Comparison of ENCODE assay signal across 8 cellular contexts in genomic region chr1:43991200-43991475, GRCh38. TPM values are rescaled to one million over a fixed set of nuclear protein-coding genes. Genes with fewer than 3 reads are reported as not detected.
DNase-seq lines count a peak whose midpoint lies in the region; ATAC-seq and TF ChIP-seq lines count a peak whose summit lies in the region.

No MANE protein-coding gene starts in this region.

- H3K27ac Mint-ChIP-seq in natural killer cell: peak overlapping the region; percentile 37 to 93

- H3K27me3 ChIP-seq in BLaER1 treated with 17β-estradiol and CSF1 and Interleukin-3, amounts not matched to agents 10 nM and 100 nM: no peaks in the 10 kb centered on the region
- no peaks in the 10 kb centered on the region for H3K27me3 ChIP-seq in HUES64 (ENCODE audit: insufficient read depth, low read length)
- H3K27me3 ChIP-seq in colonic mucosa: no peaks in the 10 kb centered on the region

- peaks cover 39 to 56% (median 52%) of the 10 kb centered on the region in 10 experiments for H3K4me1 ChIP-seq in BLaER1 treated with 17β-estradiol and CSF1 and Interleukin-3, amounts not matched to agents 10 nM and 100 nM
- H3K4me1 ChIP-seq in HUES64 (ENCODE audit: insufficient read depth, low read length) (0 out of 2 replicates have a peak, but pooled peaks cover 5% of the 10 kb centered on the region), colonic mucosa (no peaks in the 10 kb centered on the region)

- H3K36me3 ChIP-seq in BLaER1 treated with 17β-estradiol and CSF1 and Interleukin-3, amounts not matched to agents 10 nM and 100 nM: peaks cover 0 to 19% (median 15%) of the 10 kb centered on the region in 11 experiments; a peak in 20 of 22 replicates
- H3K36me3 ChIP-seq in HUES64 (ENCODE audit: insufficient read depth, low read length) (peaks cover 10% of the 10 kb centered on the region; the same call in 1 of the 2 replicates), colonic mucosa (no peaks in the 10 kb centered on the region)

- H3K27ac ChIP-seq in BLaER1 treated with 17β-estradiol and CSF1 and Interleukin-3, amounts not matched to agents 10 nM and 100 nM: peak overlapping the region; percentile 43 to 78 (median 59); a peak in 21 of 22 replicates
- H3K27ac ChIP-seq in HUES64 (ENCODE audit: low read depth, low read length) (peak overlapping the region; percentile 77; the same call in 1 of the 2 replicates), colonic mucosa (peak overlapping the region; percentile 80)

- peak overlapping the region; percentile 77 to 99 (median 96) for H3K4me2 ChIP-seq in BLaER1 treated with 17β-estradiol and CSF1 and Interleukin-3, amounts not matched to agents 10 nM and 100 nM

- 2% methylated on average over 10 of the region's 10 CpGs for WGBS in HUES64

- no peaks in the 10 kb centered on the region for H3K9me3 Mint-ChIP-seq in natural killer cell

- H3K4me3 Mint-ChIP-seq in natural killer cell: peak overlapping the region; percentile 93

- H3K4me3 ChIP-seq in BLaER1 treated with 17β-estradiol and CSF1 and Interleukin-3, amounts not matched to agents 10 nM and 100 nM: peak overlapping the region; percentile 70 to 82 (median 73)
- H3K4me3 ChIP-seq in HUES64 (ENCODE audit: low read length) (peak overlapping the region; percentile 83), colonic mucosa (peak overlapping the region; percentile 76)

- H3K9me3 ChIP-seq in BLaER1 treated with 17β-estradiol and CSF1 and Interleukin-3, amounts not matched to agents 10 nM and 100 nM (replicated peaks in 1 of 11): no peaks in the 10 kb centered on the region
- H3K9me3 ChIP-seq in HUES64 (ENCODE audit: insufficient read depth, low read depth, low read length) (no peaks in the 10 kb centered on the region), colonic mucosa (no peaks in the 10 kb centered on the region)

- peaks cover 0 to 12% (median 0%) of the 10 kb centered on the region in 11 experiments; a peak in 4 of 22 replicates for H4K20me1 ChIP-seq in BLaER1 treated with 17β-estradiol and CSF1 and Interleukin-3, amounts not matched to agents 10 nM and 100 nM

- H3K36me3 Mint-ChIP-seq in natural killer cell: no peaks in the 10 kb centered on the region

- H3K4me1 Mint-ChIP-seq in natural killer cell: peaks cover 4 to 19% of the 10 kb centered on the region in 2 donors

- TF ChIP-seq CTCF in colonic mucosa (IDR thresholded peaks at IDR 0.05) (no peak), natural killer cell (IDR thresholded peaks at IDR 0.05) (no peak)

- ATAC-seq in natural killer cell (no peak), GM19467 (IDR thresholded peaks at IDR 0.05; ENCODE audit: unreplicated experiment) (no peak)

- intact Hi-C loops in colonic mucosa (cut with DNase I) (no loop called here), natural killer cell (cut with micrococcal nuclease) (loop anchor here (1.0 kb wide), 2 partner anchors 17 to 39 kb away; partner anchors contain the start of gene ATP6V0B)

- DNase-seq in colonic mucosa: no peak
- no peak for DNase-seq in natural killer cell
- no peak for DNase-seq in NCI-H2107 (lab: John Stamatoyannopoulos, UW)
- DNase-seq in NOMO-1 treated with DMSO at 0.1 percent for 48 hours (lab: John Stamatoyannopoulos, UW; ENCODE audit: unreplicated experiment): no peak
- no peak for DNase-seq in GM19240 (ENCODE audit: insufficient read length, low spot score)

- no peaks in the 10 kb centered on the region for H3K27me3 Mint-ChIP-seq in natural killer cell (ENCODE audit: low read depth in 2 of 2)

- peak overlapping the region; percentile 63 to 82 (median 77) for H3K9ac ChIP-seq in BLaER1 treated with 17β-estradiol and CSF1 and Interleukin-3, amounts not matched to agents 10 nM and 100 nM
- peak overlapping the region; percentile 68 for H3K9ac ChIP-seq in HUES64 (ENCODE audit: low read depth, low read length)
- H3K9ac ChIP-seq in colonic mucosa (ENCODE audit: low read depth in 2 of 2, low read length in 2 of 2): peak overlapping the region; percentile 79 to 81

RNA-seq across cellular contexts. Expression of gene CCDC24, which starts 0.3 kb away (rescaled TPM):
- 5.8 TPM for polyA plus RNA-seq in HUES64 (2013, experiment 1 of 2)
- 7.7 TPM for polyA plus RNA-seq in HUES64 (2013, experiment 2 of 2)
- total RNA-seq in colonic mucosa (10 to 100 TPM; 20.3 to 24.6 TPM), natural killer cell (1 to 10 TPM; 3.8 to 5.2 (median 3.9) TPM)

RNA-seq across cellular contexts. Expression of gene B4GALT2, which starts 12.1 kb away (rescaled TPM):
- 55.9 TPM for polyA plus RNA-seq in HUES64 (2013, experiment 1 of 2)
- polyA plus RNA-seq in HUES64 (2013, experiment 2 of 2): 64.7 TPM
- total RNA-seq in colonic mucosa (10 to 100 TPM; 26.6 to 38.5 TPM), natural killer cell (1 to 10 TPM; 1.5 to 5.5 (median 2.2) TPM)

RNA-seq across cellular contexts. Expression of gene ATP6V0B, which starts 16.4 kb away (rescaled TPM):
- 126 TPM for polyA plus RNA-seq in HUES64 (2013, experiment 1 of 2)
- 103 TPM for polyA plus RNA-seq in HUES64 (2013, experiment 2 of 2)
- total RNA-seq in colonic mucosa (100 to 1,000 TPM; 183 to 270 TPM), natural killer cell (100 to 1,000 TPM in 2 of 3 donors, 10 to 100 TPM in 1; 76.3 to 115 (median 113) TPM)

RNA-seq across cellular contexts. Expression of gene DPH2, which starts 21.3 kb away (rescaled TPM):
- 46.3 TPM for polyA plus RNA-seq in HUES64 (2013, experiment 1 of 2)
- 36.1 TPM for polyA plus RNA-seq in HUES64 (2013, experiment 2 of 2)
- 10 to 100 TPM; 11.5 to 43.1 TPM for total RNA-seq in colonic mucosa
- 10 to 100 TPM; 18.2 to 27.3 (median 18.8) TPM for total RNA-seq in natural killer cell

RNA-seq across cellular contexts. Expression of gene SLC6A9, which starts 40.1 kb away (rescaled TPM):
- polyA plus RNA-seq in HUES64 (2013, experiment 1 of 2): 10.6 TPM
- 11.3 TPM for polyA plus RNA-seq in HUES64 (2013, experiment 2 of 2)
- total RNA-seq in colonic mucosa (10 to 100 TPM; 21.7 to 26.1 TPM), natural killer cell (under 1 TPM in 2 of 3 donors, not detected in 1; 0.29 to 0.55 TPM)

Comparison
In these comparisons a context has a peak if more than half of its experiments do, and no peak if none do; other contexts are left out.
1. RNA of gene B4GALT2, which starts 12.1 kb away (total RNA-seq): 26.6 to 38.5 TPM in colonic mucosa; 1.5 to 5.5 TPM in natural killer cell; every median in the first group is over 4 times any median in the second.
2. Peak in every context shown above with its lines, with median percentiles within 50 percentile points of each other: H3K27ac ChIP-seq, H3K4me3 ChIP-seq and H3K9ac ChIP-seq.